ENCODE assay signal across 16 cellular contexts in genomic region chr15:95458736-95459135, GRCh38.
A peak's percentile ranks its signal among the peaks of the same experiment; 100 is the strongest.
DNase-seq lines count a peak whose midpoint lies in the region; TF ChIP-seq lines count a peak whose summit lies in the region.
"Had no signal": no experiment of that assay in that cellular context is flagged by ENCODE, and none has a peak within 500 bp of the region (broad histone marks: within the 10 kb centered on the region; RNA-seq: fewer than 3 reads in every experiment).

No MANE protein-coding gene starts in this region.

- H3K4me3 Mint-ChIP-seq in nephron (peak overlapping the region; percentile 7 to 18 (median 17)), Calu3 (ENCODE audit: low read depth, unreplicated experiment) (no peak overlapping the region)
- H3K4me3 Mint-ChIP-seq: CD4-positive, alpha-beta memory T cell had no signal

- CTCF ChIA-PET in Calu3 (lab: Charles Lee), result no interaction called here

- H3K27me3 ChIP-seq in thyroid gland, result no peaks in the 10 kb centered on the region
- H3K27me3 ChIP-seq: BE2C had no signal

- TF ChIP-seq POLR2A in thyroid gland (IDR thresholded peaks at IDR 0.05), result no peak

- no peaks in the 10 kb centered on the region for H3K9me3 Mint-ChIP-seq in nephron
- no peaks in the 10 kb centered on the region for H3K9me3 Mint-ChIP-seq in Calu3 (ENCODE audit: low read depth, unreplicated experiment)

- no peaks in the 10 kb centered on the region for H3K36me3 Mint-ChIP-seq in nephron (ENCODE audit: low read depth)
- no peaks in the 10 kb centered on the region for H3K36me3 Mint-ChIP-seq in Calu3 (ENCODE audit: insufficient read depth, unreplicated experiment)
- H3K36me3 Mint-ChIP-seq: CD4-positive, alpha-beta memory T cell had no signal

- H3K27ac ChIP-seq in thyroid gland, result peak overlapping the region in 2 of 3 donors; percentile 29 to 39
- H3K27ac ChIP-seq: HL-60 had no signal

- intact Hi-C loops in thyroid gland (cut with DNase I) (no loop called here), Calu3 (cut with micrococcal nuclease; ENCODE audit: unreplicated experiment) (no loop called here)

- H3K4me3 ChIP-seq in fibroblast of pulmonary artery (replicated peaks; ENCODE audit: low read depth, low read length) (no peak overlapping the region), thyroid gland (replicated peaks in 1 of 3) (no peak overlapping the region)

- peaks cover 4% of the 10 kb centered on the region for H3K27me3 Mint-ChIP-seq in nephron (ENCODE audit: low read depth)
- no peaks in the 10 kb centered on the region for H3K27me3 Mint-ChIP-seq in Calu3 (ENCODE audit: unreplicated experiment)

- whole genome bisulfite sequencing in thyroid gland, 2 donors, result 60 to 73% methylated on average over 2 of the region's 2 CpGs

- BruUV-seq in Calu3 (replicated peaks; lab: Mats Ljungman, UMichigan), result no TSS peak

- DNase-seq in dermis blood vessel endothelial cell (peak; percentile 43), fibroblast of pulmonary artery (ENCODE audit: low read depth) (peak; percentile 41), thyroid gland (no peak), Calu3 (no peak), LoVo (ENCODE audit: low spot score) (no peak), inferior parietal cortex (ENCODE audit: extremely low spot score) (no peak)
- DNase-seq: BE2C; CD4-positive, alpha-beta memory T cell; DND-41; GF-D8; NCI-H1048; NCI-H1694; NCI-H510A; SIG-M5 had no signal

- no peak for TF ChIP-seq CTCF in fibroblast of pulmonary artery (IDR thresholded peaks at IDR 0.05; ENCODE audit: low read length, missing control alignments)
- TF ChIP-seq CTCF in nephron (IDR thresholded peaks at IDR 0.05; ENCODE audit: unreplicated experiment in 3 of 3), result no peak
- no peak for TF ChIP-seq CTCF in thyroid gland (IDR thresholded peaks at IDR 0.05)
- no peak for TF ChIP-seq CTCF in Calu3 (IDR thresholded peaks at IDR 0.05; ENCODE audit: unreplicated experiment)

- H3K4me1 Mint-ChIP-seq in nephron (peaks cover 65% of the 10 kb centered on the region), Calu3 (ENCODE audit: low read depth, unreplicated experiment) (no peaks in the 10 kb centered on the region)

- peaks cover 0 to 4% of the 10 kb centered on the region in 2 donors for H3K4me1 ChIP-seq in thyroid gland
- H3K4me1 ChIP-seq: BE2C had no signal

- H3K27ac Mint-ChIP-seq in nephron, result peak overlapping the region; percentile 92 to 96 (median 95)
- no peak overlapping the region for H3K27ac Mint-ChIP-seq in Calu3 (ENCODE audit: unreplicated experiment)

- H3K36me3 ChIP-seq in thyroid gland, result no peaks in the 10 kb centered on the region
- H3K36me3 ChIP-seq: BE2C had no signal

- H3K9me3 ChIP-seq in thyroid gland, result no peaks in the 10 kb centered on the region
- H3K9me3 ChIP-seq: BE2C had no signal

Comparison
In these comparisons a context has a peak if more than half of its experiments do, and no peak if none do; other contexts are left out.
1. DNase-seq: peak in dermis blood vessel endothelial cell (single experiment) and fibroblast of pulmonary artery (single experiment); none in thyroid gland (0 of 2), Calu3 (single experiment), LoVo (single experiment) and inferior parietal cortex (single experiment).